In genomic region chr3:14362890-14363289, GRCh38 we compare ENCODE assay signal across 31 cellular contexts.
"Had no signal": no experiment of that assay in that cellular context is flagged by ENCODE, and none has a peak within 500 bp of the region (broad histone marks: within the 10 kb centered on the region; RNA-seq: fewer than 3 reads in every experiment).

No MANE protein-coding gene starts in this region.

- H3K27ac Mint-ChIP-seq: immature natural killer cell; mesothelial cell of epicardium; natural killer cell; nephron progenitor cell; neural progenitor cell; progenitor cell of endocrine pancreas; stimulated activated naive B cell treated with anti-CD40 and anti-IgM and Interleukin-4, amounts not matched to agents 10 μg/mL and 1 μg/mL and 100 μg/mL, for 72 hours had no signal

- H3K9ac ChIP-seq: neural progenitor cell had no signal

- H3K36me3 Mint-ChIP-seq: immature natural killer cell; mesothelial cell of epicardium; naive B cell; natural killer cell; neural progenitor cell; stimulated activated naive B cell treated with anti-CD40 and anti-IgM and Interleukin-4, amounts not matched to agents 10 μg/mL and 1 μg/mL and 100 μg/mL, for 72 hours had no signal

- H3K4me1 Mint-ChIP-seq: immature natural killer cell; naive B cell; natural killer cell; stimulated activated naive B cell treated with anti-CD40 and anti-IgM and Interleukin-4, amounts not matched to agents 10 μg/mL and 1 μg/mL and 100 μg/mL, for 72 hours had no signal

- H3K27me3 ChIP-seq: neural progenitor cell, ovary, right atrium auricular region, stomach, testis, upper lobe of right lung had no signal

- H3K4me1 ChIP-seq: lower lobe of right lung, right atrium auricular region, testis had no signal

- H3K4me3 ChIP-seq: left lung, lower lobe of right lung, neural progenitor cell, ovary, right atrium auricular region, skin epidermis, stomach, testis, tibial artery, upper lobe of right lung had no signal

- H3K4me3 Mint-ChIP-seq: immature natural killer cell; mesothelial cell of epicardium; natural killer cell; nephron progenitor cell; neural progenitor cell; stimulated activated naive B cell treated with anti-CD40 and anti-IgM and Interleukin-4, amounts not matched to agents 10 μg/mL and 1 μg/mL and 100 μg/mL, for 72 hours had no signal

- H3K36me3 ChIP-seq: left lung, lower lobe of right lung, neural progenitor cell, ovary, right atrium auricular region, stomach, tibial artery, upper lobe of right lung had no signal

- H3K4me2 ChIP-seq: neural progenitor cell had no signal

- DNase-seq: hypothalamus; immature natural killer cell; left colon; lower lobe of right lung; mammary epithelial cell; mesendoderm; naive B cell; natural killer cell; nephron progenitor cell; ovary; stimulated activated CD4-positive, alpha-beta T cell treated with anti-CD3 and anti-CD28 coated beads, Interleukin-12 subunit alpha, Interleukin-12 subunit beta, amount 100 ng/mL, for 4 hours; stimulated activated CD4-positive, alpha-beta T cell treated with anti-CD3 and anti-CD28 coated beads, Interleukin-15, amount 100 ng/mL, for 24 hours; stimulated activated CD4-positive, alpha-beta T cell treated with anti-CD3 and anti-CD28 coated beads, Interleukin-2, amount 100 ng/mL, for 24 hours; stimulated activated CD4-positive, alpha-beta T cell treated with anti-CD3 and anti-CD28 coated beads, Interleukin-4, amount 100 ng/mL, for 1 hour; stimulated activated naive B cell treated with anti-CD40 and anti-IgM and Interleukin-4, amounts not matched to agents 10 μg/mL and 1 μg/mL and 100 μg/mL, for 72 hours; stimulated activated naive CD8-positive, alpha-beta T cell treated with anti-CD3 and anti-CD28 coated beads, Interleukin-15, Interleukin-2, amounts not matched to agents 100 U/mL and 50 U/mL, for 24 hours; stomach; testis; tibial artery; trophoblast cell; upper lobe of right lung had no signal

- ATAC-seq: left colon; left lung; lower lobe of right lung; natural killer cell; sciatic nerve; stimulated activated naive B cell treated with anti-CD40 and anti-IgM and Interleukin-4, amounts not matched to agents 10 μg/mL and 1 μg/mL and 100 μg/mL, for 72 hours; stimulated activated naive CD8-positive, alpha-beta T cell treated with anti-CD3 and anti-CD28 coated beads, Interleukin-15, Interleukin-2, amounts not matched to agents 100 U/mL and 50 U/mL, for 24 hours; upper lobe of right lung had no signal

- H3K9me3 Mint-ChIP-seq: immature natural killer cell; mesothelial cell of epicardium; naive B cell; natural killer cell; nephron progenitor cell; stimulated activated naive B cell treated with anti-CD40 and anti-IgM and Interleukin-4, amounts not matched to agents 10 μg/mL and 1 μg/mL and 100 μg/mL, for 72 hours had no signal

- H3K9me3 ChIP-seq: left lung, lower lobe of right lung, ovary, right atrium auricular region, stomach, testis, tibial artery, upper lobe of right lung had no signal

- H2AFZ ChIP-seq: neural progenitor cell had no signal

- FAIRE-seq: islet of Langerhans, kidney, urothelium cell line had no signal

- H3K27ac ChIP-seq: left lung, lower lobe of right lung, neural progenitor cell, ovary, right atrium auricular region, skin epidermis, stomach, testis, tibial artery, upper lobe of right lung had no signal
